In genomic region chr18:36673452-36673851, GRCh38 we compare ENCODE assay signal across 17 cellular contexts.
DNase-seq lines count a peak whose midpoint lies in the region; ATAC-seq, FAIRE-seq and TF ChIP-seq lines count a peak whose summit lies in the region.
"Had no signal": no experiment of that assay in that cellular context is flagged by ENCODE, and none has a peak within 500 bp of the region (broad histone marks: within the 10 kb centered on the region; RNA-seq: fewer than 3 reads in every experiment).

No MANE protein-coding gene starts in this region.

- H3K27ac ChIP-seq in BLaER1 (0 out of 2 replicates have a peak overlapping the region, but pooled peaks have one; percentile 37), breast epithelium (peak overlapping the region; percentile 71 to 79), osteoblast (ENCODE audit: low read depth, low read length) (peak overlapping the region; percentile 54), small intestine (ENCODE audit: low read depth in 1 of 2, low read length in 1 of 2) (no peak overlapping the region)
- H3K27ac ChIP-seq: colonic mucosa had no signal

- H3K9me3 ChIP-seq in BLaER1 (peaks cover 13% of the 10 kb centered on the region), breast epithelium (peaks cover 0 to 11% of the 10 kb centered on the region in 2 donors), osteoblast (ENCODE audit: low read depth, low read length) (no peaks in the 10 kb centered on the region), small intestine (ENCODE audit: control insufficient read depth, low read depth) (no peaks in the 10 kb centered on the region)
- H3K9me3 ChIP-seq: colonic mucosa had no signal

- H3K9ac ChIP-seq in BLaER1 = no peak overlapping the region

- H3K27me3 ChIP-seq in BLaER1 = no peaks in the 10 kb centered on the region
- H3K27me3 ChIP-seq in breast epithelium = no peaks in the 10 kb centered on the region
- no peaks in the 10 kb centered on the region for H3K27me3 ChIP-seq in osteoblast (ENCODE audit: insufficient read depth, low read length)
- H3K27me3 ChIP-seq in small intestine (ENCODE audit: control insufficient read depth in 2 of 2, insufficient read depth in 2 of 2, low read length in 2 of 2) = no peaks in the 10 kb centered on the region
- H3K27me3 ChIP-seq: colonic mucosa, heart left ventricle had no signal

- H3K4me1 ChIP-seq in BLaER1 = peaks cover 15% of the 10 kb centered on the region
- no peaks in the 10 kb centered on the region for H3K4me1 ChIP-seq in breast epithelium
- H3K4me1 ChIP-seq in osteoblast (ENCODE audit: insufficient read depth, low read length) = peaks cover 11% of the 10 kb centered on the region
- H3K4me1 ChIP-seq in small intestine (ENCODE audit: control insufficient read depth in 2 of 2, insufficient read depth in 1 of 2, low read depth in 1 of 2, low read length in 1 of 2) = no peaks in the 10 kb centered on the region
- H3K4me1 ChIP-seq: colonic mucosa had no signal

- ATAC-seq in HG03159 (IDR thresholded peaks at IDR 0.05; ENCODE audit: unreplicated experiment) (no peak), HG02885 (IDR thresholded peaks at IDR 0.05; ENCODE audit: poor library complexity, unreplicated experiment) (no peak)

- H3K4me2 ChIP-seq in BLaER1 = peak overlapping the region; percentile 72
- peak overlapping the region; percentile 72 for H3K4me2 ChIP-seq in osteoblast (ENCODE audit: insufficient read depth, low read length)

- intact Hi-C loops in breast epithelium (cut with DNase I; ENCODE audit: low total_unique reads) = no loop called here

- H3K36me3 ChIP-seq in BLaER1 (no peaks in the 10 kb centered on the region), breast epithelium (no peaks in the 10 kb centered on the region), osteoblast (ENCODE audit: insufficient read depth, low read length) (no peaks in the 10 kb centered on the region), small intestine (ENCODE audit: control insufficient read depth in 2 of 2, insufficient read depth in 2 of 2, low read length in 2 of 2) (no peaks in the 10 kb centered on the region)
- H3K36me3 ChIP-seq: colonic mucosa had no signal

- H4K20me1 ChIP-seq in BLaER1 = no peaks in the 10 kb centered on the region
- no peaks in the 10 kb centered on the region for H4K20me1 ChIP-seq in osteoblast (ENCODE audit: insufficient read depth, low read length)

- TF ChIP-seq CTCF in breast epithelium (IDR thresholded peaks at IDR 0.05) (no peak), osteoblast (IDR thresholded peaks at IDR 0.05; ENCODE audit: extremely low read depth, low read depth, low read length) (no peak)

- H3K79me2 ChIP-seq in osteoblast (ENCODE audit: insufficient read depth, low read length) = no peaks in the 10 kb centered on the region

- 69 to 80% (median 76%) methylated on average over 3 of the region's 3 CpGs for WGBS in small intestine, 3 donors

- TF ChIP-seq POLR2A in breast epithelium (IDR thresholded peaks at IDR 0.05) = no peak

- peak; percentile 39 for DNase-seq in NCI-H69 (lab: John Stamatoyannopoulos, UW)
- DNase-seq in breast epithelium (ENCODE audit: low spot score in 2 of 2) = no peak
- DNase-seq in osteoblast (ENCODE audit: insufficient read length, low spot score, missing footprints) = no peak
- no peak for DNase-seq in small intestine
- DNase-seq in DMS53 (lab: John Stamatoyannopoulos, UW) = no peak
- DNase-seq: CD4-positive, alpha-beta T cell; colonic mucosa; DMS153; heart left ventricle; NCI-H1105; NCI-H2081; NCI-H446 treated with DMSO at 0.1 percent for 48 hours; stimulated activated CD8-positive, alpha-beta memory T cell treated with anti-CD3 and anti-CD28 coated beads, Interleukin-4, amount 100 ng/mL, for 48 hours had no signal

- peak overlapping the region; percentile 47 for H2AFZ ChIP-seq in osteoblast (ENCODE audit: low read length)

- FAIRE-seq in small intestine (lab: Jason Lieb, UNC) = no peak
- FAIRE-seq: H54 had no signal

- H3K4me3 ChIP-seq in BLaER1 = no peak overlapping the region
- no peak overlapping the region for H3K4me3 ChIP-seq in breast epithelium
- H3K4me3 ChIP-seq in osteoblast (ENCODE audit: insufficient read depth, low read length) = no peak overlapping the region
- H3K4me3 ChIP-seq in small intestine (ENCODE audit: low read depth in 1 of 2, low read length in 2 of 2) = no peak overlapping the region
- H3K4me3 ChIP-seq: colonic mucosa had no signal

Comparison
In these comparisons a context has a peak if more than half of its experiments do, and no peak if none do; other contexts are left out.
1. H3K27ac ChIP-seq: peak in BLaER1 (single experiment), breast epithelium (2 of 2) and osteoblast (single experiment); none in small intestine (0 of 2).